ENCODE assay signal across 8 cellular contexts in genomic region chr11:116771935-116772334, GRCh38.
A peak's percentile ranks its signal among the peaks of the same experiment; 100 is the strongest.
DNase-seq lines count a peak whose midpoint lies in the region; ATAC-seq and TF ChIP-seq lines count a peak whose summit lies in the region.

No MANE protein-coding gene starts in this region.

- peak overlapping the region; percentile 97 for H3K27ac Mint-ChIP-seq in stimulated activated effector memory CD8-positive, alpha-beta T cell treated with anti-CD3 and anti-CD28 coated beads, Interleukin-12 subunit alpha, Interleukin-12 subunit beta, amount 100 ng/mL, for 72 hours

- H3K4me1 Mint-ChIP-seq in stimulated activated effector memory CD8-positive, alpha-beta T cell treated with anti-CD3 and anti-CD28 coated beads, Interleukin-12 subunit alpha, Interleukin-12 subunit beta, amount 100 ng/mL, for 72 hours = peaks cover 32% of the 10 kb centered on the region

- no peak for ATAC-seq in stimulated activated effector memory CD8-positive, alpha-beta T cell treated with anti-CD3 and anti-CD28 coated beads, Interleukin-12 subunit alpha, Interleukin-12 subunit beta, amount 100 ng/mL, for 72 hours
- ATAC-seq in HG02588 (IDR thresholded peaks at IDR 0.05; ENCODE audit: unreplicated experiment) = no peak

- H3K4me3 ChIP-seq in iPS DF 6.9 (ENCODE audit: low read length) = peak overlapping the region; percentile 68; the same call in 1 of the 2 replicates

- no peaks in the 10 kb centered on the region; the same call in 1 of the 2 replicates for H3K4me1 ChIP-seq in iPS DF 6.9 (ENCODE audit: control insufficient read depth, insufficient read depth, low read length)

- TF ChIP-seq CTCF in VCaP (conservative IDR thresholded peaks at IDR 0.05) = no peak

- DNase-seq in DMS 273 (lab: John Stamatoyannopoulos, UW; ENCODE audit: unreplicated experiment) (peak; percentile 14), DMS 273 treated with DMSO at 0.1 percent for 48 hours (lab: John Stamatoyannopoulos, UW) (no peak), iPS DF 6.9 (ENCODE audit: low read depth, low spot score) (no peak), cerebellar cortex (ENCODE audit: low spot score) (no peak), NCI-H2107 treated with DMSO at 0.1 percent for 48 hours (lab: John Stamatoyannopoulos, UW; ENCODE audit: unreplicated experiment) (no peak)
- no peak for DNase-seq in stimulated activated effector memory CD8-positive, alpha-beta T cell treated with anti-CD3 and anti-CD28 coated beads, Interleukin-12 subunit alpha, Interleukin-12 subunit beta, amount 100 ng/mL, for 72 hours (ENCODE audit: low spot score in 2 of 2)

- no CpG with 5 or more reads among the region's 2 CpGs for WGBS in iPS DF 6.9 (ENCODE audit: insufficient coverage, insufficient read length)

- H3K27ac ChIP-seq in VCaP (peak overlapping the region; percentile 92), iPS DF 6.9 (ENCODE audit: low read length) (no peak overlapping the region)

- H3K9me3 ChIP-seq in iPS DF 6.9 (ENCODE audit: control insufficient read depth, insufficient read depth, low read length) = no peaks in the 10 kb centered on the region

- peak overlapping the region; percentile 96 for H3K4me3 Mint-ChIP-seq in stimulated activated effector memory CD8-positive, alpha-beta T cell treated with anti-CD3 and anti-CD28 coated beads, Interleukin-12 subunit alpha, Interleukin-12 subunit beta, amount 100 ng/mL, for 72 hours

- no peaks in the 10 kb centered on the region for H3K9me3 Mint-ChIP-seq in stimulated activated effector memory CD8-positive, alpha-beta T cell treated with anti-CD3 and anti-CD28 coated beads, Interleukin-12 subunit alpha, Interleukin-12 subunit beta, amount 100 ng/mL, for 72 hours

- no peaks in the 10 kb centered on the region for H3K36me3 ChIP-seq in iPS DF 6.9 (ENCODE audit: control insufficient read depth, insufficient read depth, low read length)

- H3K36me3 Mint-ChIP-seq in stimulated activated effector memory CD8-positive, alpha-beta T cell treated with anti-CD3 and anti-CD28 coated beads, Interleukin-12 subunit alpha, Interleukin-12 subunit beta, amount 100 ng/mL, for 72 hours = peaks cover 90% of the 10 kb centered on the region

- H3K27me3 ChIP-seq in iPS DF 6.9 (ENCODE audit: control insufficient read depth, insufficient read depth, low read length) = no peaks in the 10 kb centered on the region
